In the genomic region with DNA sequence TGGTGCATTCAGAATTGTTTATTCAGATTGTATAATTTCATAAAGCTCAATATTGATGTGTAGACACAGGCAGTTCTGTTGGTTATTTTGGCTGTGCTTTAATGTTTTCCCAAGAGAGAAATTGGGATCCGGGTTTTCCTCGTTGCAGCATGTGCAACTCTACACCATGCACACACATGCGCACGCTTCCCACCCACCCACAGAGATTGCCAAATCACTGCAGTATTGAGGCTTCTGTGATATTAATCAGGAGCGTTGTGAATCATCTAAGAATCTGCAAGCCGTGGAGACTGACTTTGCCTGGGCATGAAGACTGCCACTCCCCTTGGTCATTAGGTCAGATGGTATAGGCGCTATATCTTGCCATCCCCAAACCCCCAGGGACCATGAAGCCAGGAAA, we compare ENCODE assay signal across 12 cellular contexts.
DNase-seq lines count a peak whose midpoint lies in the region; ATAC-seq and TF ChIP-seq lines count a peak whose summit lies in the region.
"Had no signal": no experiment of that assay in that cellular context is flagged by ENCODE, and none has a peak within 500 bp of the region (broad histone marks: within the 10 kb centered on the region; RNA-seq: fewer than 3 reads in every experiment).

No MANE protein-coding gene starts in this region.

- 73% methylated on average over 7 of the region's 7 CpGs for WGBS in hepatocyte (ENCODE audit: low lambda C conversion rate, missing lambda C conversion rate)

- no peaks in the 10 kb centered on the region for H3K27me3 ChIP-seq in foreskin keratinocyte
- H3K27me3 ChIP-seq in hepatocyte: no peaks in the 10 kb centered on the region

- H3K36me3 ChIP-seq in hepatocyte (replicated peaks; ENCODE audit: insufficient read depth, low read depth): no peaks in the 10 kb centered on the region

- peak overlapping the region; percentile 92 for H3K27ac ChIP-seq in VCaP
- peak overlapping the region; percentile 54 for H3K27ac ChIP-seq in foreskin keratinocyte
- H3K27ac ChIP-seq in hepatocyte: no peak overlapping the region

- H3K4me3 ChIP-seq in AG04449 (ENCODE audit: low read depth, low read length) (no peak overlapping the region), hepatocyte (no peak overlapping the region)

- H3K4me1 ChIP-seq in foreskin keratinocyte: peaks cover 11% of the 10 kb centered on the region
- H3K4me1 ChIP-seq in hepatocyte (ENCODE audit: insufficient read depth): peaks cover 6% of the 10 kb centered on the region

- H3K9me2 ChIP-seq in hepatocyte (replicated peaks; ENCODE audit: insufficient read depth): no peaks in the 10 kb centered on the region

- no peaks in the 10 kb centered on the region for H3K9me3 ChIP-seq in hepatocyte (ENCODE audit: low read depth)

- H3K4me2 ChIP-seq in hepatocyte: no peak overlapping the region

- H3K79me2 ChIP-seq in hepatocyte: no peaks in the 10 kb centered on the region

- H2AFZ ChIP-seq in hepatocyte: no peak overlapping the region

- no peak for TF ChIP-seq CTCF in AG04449 (IDR thresholded peaks at IDR 0.05; ENCODE audit: insufficient read depth, low read length, missing control alignments)
- TF ChIP-seq CTCF in VCaP (conservative IDR thresholded peaks at IDR 0.05): no peak
- no peak for TF ChIP-seq CTCF in foreskin keratinocyte (conservative IDR thresholded peaks at IDR 0.05)
- TF ChIP-seq CTCF in hepatocyte (IDR thresholded peaks at IDR 0.05; ENCODE audit: poor library complexity): no peak

- no peaks in the 10 kb centered on the region for H4K20me1 ChIP-seq in hepatocyte (ENCODE audit: insufficient read depth, poor library complexity, severe bottlenecking)

- DNase-seq in AG04449 (ENCODE audit: low read depth, low spot score): peak; percentile 72
- DNase-seq in HCEC 1CT: peak; percentile 57
- DNase-seq in foreskin keratinocyte: peak; percentile 88 to 93
- no peak for DNase-seq in HK-2 (ENCODE audit: unreplicated experiment)
- no peak for DNase-seq in hepatocyte (ENCODE audit: low spot score)
- DNase-seq in D341Med (ENCODE audit: low spot score): no peak
- DNase-seq: CD4-positive, alpha-beta memory T cell; Karpas-422 had no signal

- POLR2A ChIA-PET in AG04449 (lab: Yijun Ruan, JAX): interaction anchor here (0.8 kb wide), 1 partner anchor 26 kb away, joined by 3 read pairs; no protein-coding TSS in a partner anchor

- ATAC-seq in foreskin keratinocyte (peak; percentile 99), HG02973 (IDR thresholded peaks at IDR 0.05; ENCODE audit: unreplicated experiment) (no peak)
- ATAC-seq: activated CD4-positive, CD25-positive, alpha-beta regulatory T cell treated with anti-CD3 and anti-CD28 coated beads, Interleukin-2, amount 50 U/mL, for 24 hours; activated T-helper 17 cell treated with anti-CD3 and anti-CD28 coated beads, Interleukin-2, amount 50 U/mL, for 72 hours had no signal

- CTCF ChIA-PET in AG04449 (lab: Yijun Ruan, JAX): no interaction called here

Comparison
In these comparisons a context has a peak if more than half of its experiments do, and no peak if none do; other contexts are left out.
1. DNase-seq: peak in AG04449 (single experiment), HCEC 1CT (single experiment) and foreskin keratinocyte (2 of 2); none in HK-2 (single experiment), hepatocyte (single experiment) and D341Med (single experiment).